ENCODE assay signal across 8 cellular contexts in the genomic region with DNA sequence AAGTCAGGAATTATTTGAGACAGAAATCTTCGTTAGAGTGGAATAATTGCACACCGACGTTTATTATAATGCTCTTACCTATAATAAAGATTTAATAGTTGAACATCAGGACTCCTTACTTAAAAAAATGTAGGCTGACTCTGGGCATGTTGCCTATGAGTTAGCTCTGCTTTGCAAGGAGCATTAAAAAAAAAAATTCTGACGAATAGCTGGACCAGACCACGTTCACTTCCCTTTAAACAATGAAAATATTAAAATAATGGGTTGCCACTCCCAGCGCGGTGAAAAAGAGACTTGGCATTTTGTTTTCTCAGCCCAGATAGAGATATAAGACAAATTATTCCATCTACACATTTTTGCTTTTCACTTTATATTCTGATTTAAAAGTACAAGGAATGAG. TPM values are rescaled to one million over a fixed set of nuclear protein-coding genes. Genes with fewer than 3 reads are reported as not detected.
DNase-seq lines count a peak whose midpoint lies in the region; ATAC-seq, FAIRE-seq and TF ChIP-seq lines count a peak whose summit lies in the region.

No MANE protein-coding gene starts in this region.

- intact Hi-C loops in pancreas (cut with DNase I), result no loop called here

- H3K36me3 ChIP-seq in Peyer's patch (no peaks in the 10 kb centered on the region), pancreas (no peaks in the 10 kb centered on the region)

- H3K27me3 ChIP-seq in Peyer's patch (no peaks in the 10 kb centered on the region), pancreas (no peaks in the 10 kb centered on the region)

- FAIRE-seq in pancreas (lab: Jason Lieb, UNC) (no peak), GM12891 (lab: Jason Lieb, UNC) (no peak)

- H3K9me3 ChIP-seq in Peyer's patch, result no peaks in the 10 kb centered on the region
- no peaks in the 10 kb centered on the region for H3K9me3 ChIP-seq in pancreas

- ATAC-seq in pancreas, result no peak

- H3K27ac ChIP-seq in Peyer's patch, result peak overlapping the region; percentile 70 to 88 (median 85)
- peak overlapping the region; percentile 73 to 84 (median 82) for H3K27ac ChIP-seq in pancreas

- H3K4me3 ChIP-seq in Peyer's patch, result peak overlapping the region; percentile 51 to 79 (median 69)
- peak overlapping the region; percentile 13 to 73 (median 70) for H3K4me3 ChIP-seq in pancreas

- no peak for TF ChIP-seq POLR2A in Peyer's patch (IDR thresholded peaks at IDR 0.05)
- TF ChIP-seq POLR2A in erythroblast (IDR thresholded peaks at IDR 0.05; ENCODE audit: low read length), result no peak
- no peak for TF ChIP-seq POLR2A in GM12891 (IDR thresholded peaks at IDR 0.05; ENCODE audit: low read depth, low read length)

- peaks cover 0 to 24% (median 8%) of the 10 kb centered on the region in 4 donors for H3K4me1 ChIP-seq in Peyer's patch
- H3K4me1 ChIP-seq in pancreas, result peaks cover 9 to 17% (median 12%) of the 10 kb centered on the region in 3 donors

- 0 to 1% methylated on average over 7 of the region's 7 CpGs for WGBS in pancreas, 2 donors

- no peak for TF ChIP-seq CTCF in Peyer's patch (IDR thresholded peaks at IDR 0.05)
- TF ChIP-seq CTCF in pancreas (IDR thresholded peaks at IDR 0.05), result no peak

- DNase-seq in NCI-H2107 treated with DMSO at 0.1 percent for 48 hours (lab: John Stamatoyannopoulos, UW; ENCODE audit: unreplicated experiment) (peak; percentile 54), NCI-H2107 (lab: John Stamatoyannopoulos, UW) (no peak), Peyer's patch (no peak), erythroblast (lab: John Stamatoyannopoulos, UW) (peak; percentile 57 to 69), pancreas (no peak), iPS-NIHi11 (ENCODE audit: low spot score) (no peak), GM12891 (ENCODE audit: insufficient read length, low spot score) (no peak), GDM1 (lab: John Stamatoyannopoulos, UW) (no peak)

TF ChIP-seq in GM12891, 5 proteins besides CTCF, POLR2A, EP300 and RAD21:
- TF ChIP-seq POU2F2 (IDR thresholded peaks at IDR 0.05; ENCODE audit: low read depth, low read length), result no peak
- no peak for TF ChIP-seq SPI1 (IDR thresholded peaks at IDR 0.05; ENCODE audit: low read depth, low read length)
- no peak for TF ChIP-seq PAX5 (IDR thresholded peaks at IDR 0.05; ENCODE audit: insufficient read depth, low read length, severe bottlenecking)
- TF ChIP-seq POLR2AphosphoS5 (IDR thresholded peaks at IDR 0.05; ENCODE audit: low read depth, low read length), result no peak
- TF ChIP-seq TAF1 (IDR thresholded peaks at IDR 0.05; ENCODE audit: low read depth, low read length), result no peak
TF ChIP-seq in GM12891: peak in this region for 0.

RNA-seq across cellular contexts. Expression of a gene that starts 0.5 kb away (rescaled TPM):
- 10 to 100 TPM in 2 of 4 donors, 1 to 10 TPM in 2; 7.3 to 18.2 (median 9.7) TPM for total RNA-seq in Peyer's patch
- total RNA-seq in pancreas, result 1 to 10 TPM; 1.7 to 3.8 (median 2.1) TPM
- polyA plus RNA-seq in pancreas, result 1 to 10 TPM; 1.7 to 1.8 TPM
- polyA plus RNA-seq in GM12891 (2012; ENCODE audit: low read depth, missing spikeins), result 3.0 TPM

RNA-seq across cellular contexts. Expression of a gene that starts 0.9 kb away (rescaled TPM):
- total RNA-seq in Peyer's patch (10 to 100 TPM; 25.6 to 49.5 (median 41.6) TPM), pancreas (10 to 100 TPM; 11.0 to 28.4 (median 13.9) TPM)
- polyA plus RNA-seq in pancreas, result 10 to 100 TPM; 44.6 to 65.3 TPM
- 112 TPM for polyA plus RNA-seq in GM12891 (2012; ENCODE audit: low read depth, missing spikeins)

RNA-seq across cellular contexts. Expression of a gene that starts 51.3 kb away (rescaled TPM):
- total RNA-seq in Peyer's patch, result 10 to 100 TPM; 46.6 to 87.5 (median 64.1) TPM
- total RNA-seq in pancreas, result 10 to 100 TPM; 13.2 to 25.4 (median 22.2) TPM
- 10 to 100 TPM; 27.0 to 36.8 TPM for polyA plus RNA-seq in pancreas
- polyA plus RNA-seq in GM12891 (2012; ENCODE audit: low read depth, missing spikeins), result 19.9 TPM

Comparison
In these comparisons a context has a peak if more than half of its experiments do, and no peak if none do; other contexts are left out.
1. DNase-seq: peak in NCI-H2107 treated with DMSO at 0.1 percent for 48 hours (single experiment) and erythroblast (2 of 2); none in NCI-H2107 (single experiment), Peyer's patch (0 of 3), pancreas (0 of 6), iPS-NIHi11 (single experiment), GM12891 (single experiment) and GDM1 (single experiment).